Comparison of ENCODE assay signal across 12 cellular contexts in genomic region chr17:10125761-10126553, GRCh38.
DNase-seq lines count a peak whose midpoint lies in the region; ATAC-seq, FAIRE-seq and TF ChIP-seq lines count a peak whose summit lies in the region.
"Had no signal": no experiment of that assay in that cellular context is flagged by ENCODE, and none has a peak within 500 bp of the region (broad histone marks: within the 10 kb centered on the region; RNA-seq: fewer than 3 reads in every experiment).

No MANE protein-coding gene starts in this region.

- POLR2A ChIA-PET in Caco-2 (lab: Charles Lee), result no interaction called here
- POLR2A ChIA-PET in activated CD8-positive, alpha-beta T cell treated with anti-CD3 and anti-CD28 coated beads for 36 hours (lab: Charles Lee), result no interaction called here

- no TSS peak for BruUV-seq in Caco-2 (replicated peaks; lab: Mats Ljungman, UMichigan)

- no peak for DNase-seq in Caco-2
- DNase-seq in NT2/D1 (ENCODE audit: low read depth, low spot score), result no peak
- no peak for DNase-seq in right atrium auricular region (ENCODE audit: low spot score)
- DNase-seq in posterior vena cava (ENCODE audit: low spot score), result peak; percentile 70
- no peak for DNase-seq in activated CD8-positive, alpha-beta T cell treated with anti-CD3 and anti-CD28 coated beads for 36 hours
- no peak for DNase-seq in activated T-cell treated with anti-CD3 and anti-CD28 coated beads, Interleukin-2, amount 50 U/mL, for 72 hours
- no peak for DNase-seq in GM12892 (ENCODE audit: insufficient read length)
- DNase-seq in activated naive CD4-positive, alpha-beta T cell treated with anti-CD3 and anti-CD28 coated beads for 36 hours, result no peak
- DNase-seq: activated CD4-positive, alpha-beta T cell treated with anti-CD3 and anti-CD28 coated beads for 4 hours; T-helper 1 cell had no signal

- H3K9ac ChIP-seq in NT2/D1 (ENCODE audit: insufficient read length, low read depth), result peak overlapping the region; percentile 8

- TF ChIP-seq POLR2A in GM12892 (IDR thresholded peaks at IDR 0.05; ENCODE audit: low read depth, low read length), result no peak

- H3K36me3 Mint-ChIP-seq in Caco-2 (ENCODE audit: insufficient read depth, unreplicated experiment), result peaks cover 6% of the 10 kb centered on the region
- no peaks in the 10 kb centered on the region for H3K36me3 Mint-ChIP-seq in activated CD8-positive, alpha-beta T cell treated with anti-CD3 and anti-CD28 coated beads for 36 hours (ENCODE audit: low read depth)
- no peaks in the 10 kb centered on the region for H3K36me3 Mint-ChIP-seq in activated T-cell treated with anti-CD3 and anti-CD28 coated beads, Interleukin-2, amount 50 U/mL, for 72 hours (ENCODE audit: insufficient read depth in 2 of 2)
- no peaks in the 10 kb centered on the region for H3K36me3 Mint-ChIP-seq in activated naive CD4-positive, alpha-beta T cell treated with anti-CD3 and anti-CD28 coated beads for 36 hours (ENCODE audit: low read depth)
- H3K36me3 Mint-ChIP-seq: stimulated activated memory B cell treated with anti-CD40 and anti-IgM and Interleukin-4, amounts not matched to agents 10 μg/mL and 1 μg/mL and 100 μg/mL, for 72 hours had no signal

- H3K27me3 Mint-ChIP-seq in Caco-2 (ENCODE audit: insufficient read depth, unreplicated experiment), result no peaks in the 10 kb centered on the region
- H3K27me3 Mint-ChIP-seq in activated CD8-positive, alpha-beta T cell treated with anti-CD3 and anti-CD28 coated beads for 36 hours, result no peaks in the 10 kb centered on the region
- H3K27me3 Mint-ChIP-seq in activated T-cell treated with anti-CD3 and anti-CD28 coated beads, Interleukin-2, amount 50 U/mL, for 72 hours (ENCODE audit: low read depth), result peaks cover 7% of the 10 kb centered on the region
- H3K27me3 Mint-ChIP-seq in activated naive CD4-positive, alpha-beta T cell treated with anti-CD3 and anti-CD28 coated beads for 36 hours (ENCODE audit: low read depth), result peaks cover 6% of the 10 kb centered on the region

- H3K4me1 Mint-ChIP-seq in Caco-2 (ENCODE audit: low read depth, unreplicated experiment), result peaks cover 6% of the 10 kb centered on the region
- peaks cover 40% of the 10 kb centered on the region for H3K4me1 Mint-ChIP-seq in activated CD8-positive, alpha-beta T cell treated with anti-CD3 and anti-CD28 coated beads for 36 hours (ENCODE audit: low read depth)
- peaks cover 27% of the 10 kb centered on the region for H3K4me1 Mint-ChIP-seq in activated T-cell treated with anti-CD3 and anti-CD28 coated beads, Interleukin-2, amount 50 U/mL, for 72 hours (ENCODE audit: low read depth)
- peaks cover 6% of the 10 kb centered on the region for H3K4me1 Mint-ChIP-seq in activated naive CD4-positive, alpha-beta T cell treated with anti-CD3 and anti-CD28 coated beads for 36 hours (ENCODE audit: low read depth)

- no peaks in the 10 kb centered on the region for H3K36me3 ChIP-seq in Caco-2 (ENCODE audit: control insufficient read depth, insufficient read depth, low read length)
- H3K36me3 ChIP-seq in NT2/D1 (ENCODE audit: insufficient read depth, insufficient read length, low read length), result no peaks in the 10 kb centered on the region
- H3K36me3 ChIP-seq in right atrium auricular region, result no peaks in the 10 kb centered on the region

- H3K27ac ChIP-seq in right atrium auricular region, result peak overlapping the region; percentile 39 to 80
- H3K27ac ChIP-seq: C4-2B had no signal

- H3K4me3 ChIP-seq in Caco-2 (ENCODE audit: low read depth, low read length) (no peak overlapping the region), NT2/D1 (ENCODE audit: insufficient read length, low read depth) (no peak overlapping the region), right atrium auricular region (peak overlapping the region in 1 of 2 donors; percentile 15)

- H3K9me3 Mint-ChIP-seq in Caco-2 (ENCODE audit: unreplicated experiment), result peaks cover 9% of the 10 kb centered on the region
- peaks cover 2% of the 10 kb centered on the region for H3K9me3 Mint-ChIP-seq in activated CD8-positive, alpha-beta T cell treated with anti-CD3 and anti-CD28 coated beads for 36 hours
- no peaks in the 10 kb centered on the region for H3K9me3 Mint-ChIP-seq in activated T-cell treated with anti-CD3 and anti-CD28 coated beads, Interleukin-2, amount 50 U/mL, for 72 hours
- H3K9me3 Mint-ChIP-seq in activated naive CD4-positive, alpha-beta T cell treated with anti-CD3 and anti-CD28 coated beads for 36 hours, result peaks cover 2% of the 10 kb centered on the region

- intact Hi-C loops in Caco-2 (cut with micrococcal nuclease; ENCODE audit: unreplicated experiment), result no loop called here
- intact Hi-C loops in posterior vena cava (cut with DNase I), result loop anchor here in 1 of 2 donors (10.0 kb wide), 1 partner anchor 49 kb away; no protein-coding TSS in a partner anchor
- intact Hi-C loops in activated CD8-positive, alpha-beta T cell treated with anti-CD3 and anti-CD28 coated beads for 36 hours (cut with micrococcal nuclease), result loop anchor here (10.0 kb wide), 1 partner anchor 51 kb away; no protein-coding TSS in a partner anchor
- intact Hi-C loops in activated naive CD4-positive, alpha-beta T cell treated with anti-CD3 and anti-CD28 coated beads for 36 hours (cut with micrococcal nuclease), result no loop called here

- peak overlapping the region; percentile 5 for H3K27ac Mint-ChIP-seq in Caco-2 (ENCODE audit: unreplicated experiment)
- no peak overlapping the region for H3K27ac Mint-ChIP-seq in activated CD8-positive, alpha-beta T cell treated with anti-CD3 and anti-CD28 coated beads for 36 hours
- H3K27ac Mint-ChIP-seq in activated T-cell treated with anti-CD3 and anti-CD28 coated beads, Interleukin-2, amount 50 U/mL, for 72 hours, result no peak overlapping the region
- no peak overlapping the region for H3K27ac Mint-ChIP-seq in activated naive CD4-positive, alpha-beta T cell treated with anti-CD3 and anti-CD28 coated beads for 36 hours
- H3K27ac Mint-ChIP-seq: stimulated activated memory B cell treated with anti-CD40 and anti-IgM and Interleukin-4, amounts not matched to agents 10 μg/mL and 1 μg/mL and 100 μg/mL, for 72 hours had no signal

- no peaks in the 10 kb centered on the region for H3K4me1 ChIP-seq in Caco-2
- H3K4me1 ChIP-seq in NT2/D1 (ENCODE audit: insufficient read depth, insufficient read length), result peaks cover 19% of the 10 kb centered on the region
- H3K4me1 ChIP-seq in right atrium auricular region, result peaks cover 0 to 66% of the 10 kb centered on the region in 2 donors

- H3K4me3 Mint-ChIP-seq in Caco-2 (ENCODE audit: unreplicated experiment), result no peak overlapping the region
- H3K4me3 Mint-ChIP-seq in activated CD8-positive, alpha-beta T cell treated with anti-CD3 and anti-CD28 coated beads for 36 hours, result no peak overlapping the region
- no peak overlapping the region for H3K4me3 Mint-ChIP-seq in activated T-cell treated with anti-CD3 and anti-CD28 coated beads, Interleukin-2, amount 50 U/mL, for 72 hours
- no peak overlapping the region for H3K4me3 Mint-ChIP-seq in activated naive CD4-positive, alpha-beta T cell treated with anti-CD3 and anti-CD28 coated beads for 36 hours
- H3K4me3 Mint-ChIP-seq: stimulated activated memory B cell treated with anti-CD40 and anti-IgM and Interleukin-4, amounts not matched to agents 10 μg/mL and 1 μg/mL and 100 μg/mL, for 72 hours had no signal

- no peaks in the 10 kb centered on the region for H3K9me3 ChIP-seq in Caco-2
- no peaks in the 10 kb centered on the region for H3K9me3 ChIP-seq in NT2/D1 (ENCODE audit: insufficient read depth, low read length)
- no peaks in the 10 kb centered on the region for H3K9me3 ChIP-seq in right atrium auricular region

- CTCF ChIA-PET in Caco-2 (lab: Charles Lee), result no interaction called here
- CTCF ChIA-PET in activated CD8-positive, alpha-beta T cell treated with anti-CD3 and anti-CD28 coated beads for 36 hours (lab: Charles Lee), result interaction anchor here (1.5 kb wide), 1 partner anchor 8 kb away, joined by 5 read pairs; no protein-coding TSS in a partner anchor
- CTCF ChIA-PET in activated naive CD4-positive, alpha-beta T cell treated with anti-CD3 and anti-CD28 coated beads for 36 hours (lab: Charles Lee), result no interaction called here

- no peak for ATAC-seq in activated CD8-positive, alpha-beta T cell treated with anti-CD3 and anti-CD28 coated beads for 36 hours
- ATAC-seq in activated T-cell treated with anti-CD3 and anti-CD28 coated beads, Interleukin-2, amount 50 U/mL, for 72 hours (replicated peaks in 1 of 2), result no peak
- ATAC-seq: stimulated activated memory B cell treated with anti-CD40 and anti-IgM and Interleukin-4, amounts not matched to agents 10 μg/mL and 1 μg/mL and 100 μg/mL, for 72 hours had no signal

- FAIRE-seq in GM12892 (lab: Jason Lieb, UNC), result no peak

- no peaks in the 10 kb centered on the region for H3K27me3 ChIP-seq in Caco-2 (replicated peaks; ENCODE audit: control insufficient read depth, insufficient read depth, low read length)
- H3K27me3 ChIP-seq in NT2/D1 (ENCODE audit: insufficient read depth, insufficient read length), result no peaks in the 10 kb centered on the region
- no peaks in the 10 kb centered on the region for H3K27me3 ChIP-seq in right atrium auricular region

- TF ChIP-seq CTCF in Caco-2 (IDR thresholded peaks at IDR 0.05; ENCODE audit: insufficient read depth in 1 of 2, low read depth in 1 of 2, low read length in 1 of 2, severe bottlenecking in 1 of 2, unreplicated experiment in 1 of 2) (no peak), right atrium auricular region (IDR thresholded peaks at IDR 0.05) (no peak)
- TF ChIP-seq CTCF in activated CD8-positive, alpha-beta T cell treated with anti-CD3 and anti-CD28 coated beads for 36 hours (IDR thresholded peaks at IDR 0.05), result no peak
